In the genomic region with DNA sequence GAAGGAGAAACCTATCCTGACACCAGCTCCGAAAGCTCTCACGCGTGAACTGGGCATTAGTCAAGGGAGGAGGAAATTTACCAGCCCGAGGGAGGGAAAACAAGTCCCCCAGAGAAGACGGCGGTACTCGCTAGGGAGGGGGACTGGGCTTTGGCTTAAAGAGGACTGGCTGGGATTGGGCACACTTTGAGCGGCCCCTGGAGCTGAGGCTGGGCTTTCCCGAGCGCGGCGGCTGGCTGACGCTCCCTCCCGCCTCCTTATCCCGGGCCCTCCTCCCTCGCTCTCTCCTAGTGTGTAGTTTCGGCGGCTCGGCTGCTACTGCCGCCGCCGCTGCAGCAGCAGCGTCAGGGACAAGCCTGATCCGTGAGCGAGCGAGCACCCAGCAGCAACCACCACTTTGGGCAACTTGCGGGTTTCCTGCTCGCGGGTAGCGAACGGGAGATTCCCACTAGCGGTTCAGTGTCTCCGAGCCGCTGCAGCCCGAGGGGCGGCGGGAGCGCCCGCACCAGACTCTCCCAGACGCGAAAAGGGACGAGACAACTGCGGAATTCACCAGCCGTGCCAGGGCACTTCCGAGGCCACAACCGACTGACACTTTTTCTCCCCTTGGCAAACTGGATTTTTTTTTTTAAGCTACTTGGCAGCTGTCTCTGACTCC, we compare ENCODE assay signal across 1 cellular context.
A peak's percentile ranks its signal among the peaks of the same experiment; 100 is the strongest.
TF ChIP-seq lines count a peak whose summit lies in the region.

No MANE protein-coding gene starts in this region.

TF ChIP-seq in H1, 55 proteins besides CTCF, POLR2A, EP300 and RAD21:
- TF ChIP-seq KDM4A (IDR thresholded peaks at IDR 0.05; ENCODE audit: low read depth, low read length, severe bottlenecking) (peak; percentile 87), POLR2AphosphoS5 (IDR thresholded peaks at IDR 0.05; ENCODE audit: low read depth, low read length) (no peak), RXRA (IDR thresholded peaks at IDR 0.05; ENCODE audit: insufficient read depth, low read depth, low read length) (no peak), TAF1 (IDR thresholded peaks at IDR 0.05; ENCODE audit: low read depth, low read length) (0 out of 2 replicates have a peak, but pooled peaks have one; percentile 29), EGR1 (IDR thresholded peaks at IDR 0.05; ENCODE audit: borderline replicate concordance, low read depth, low read length) (peak; percentile 62; the same call in 1 of the 2 replicates), YY1 (IDR thresholded peaks at IDR 0.05; ENCODE audit: low read depth, low read length) (peak; percentile 11; the same call in 1 of the 2 replicates), RNF2 (IDR thresholded peaks at IDR 0.05; ENCODE audit: borderline replicate concordance, low read depth, low read length, missing control alignments, poor library complexity, severe bottlenecking) (peak; percentile 13), KDM5A (IDR thresholded peaks at IDR 0.05; ENCODE audit: low read length) (no peak), ASH2L (IDR thresholded peaks at IDR 0.05; ENCODE audit: low read length) (peak; percentile 83), RBBP5 (IDR thresholded peaks at IDR 0.05; ENCODE audit: borderline replicate concordance, low read depth, low read length) (peak; percentile 94), SIN3A (conservative IDR thresholded peaks at IDR 0.05 in 1 of 2, IDR thresholded peaks at IDR 0.05 in 1 of 2; ENCODE audit: low read depth in 1 of 2, low read length in 2 of 2) (0 out of 4 replicates have a peak, but pooled peaks of 1 of the 2 experiments have one; percentile 51), SAP30 (IDR thresholded peaks at IDR 0.05; ENCODE audit: insufficient read depth, insufficient replicate concordance, low read length) (peak; percentile 50)
